In genomic region chr12:49017764-49018281, GRCh38 we compare ENCODE assay signal across 8 cellular contexts. TPM values are rescaled to one million over a fixed set of nuclear protein-coding genes. Genes with fewer than 3 reads are reported as not detected.
DNase-seq lines count a peak whose midpoint lies in the region; ATAC-seq and TF ChIP-seq lines count a peak whose summit lies in the region.

No MANE protein-coding gene starts in this region.

- H3K9me3 ChIP-seq in WERI-Rb-1 (ENCODE audit: severe bottlenecking) (no peaks in the 10 kb centered on the region), esophagus (ENCODE audit: control insufficient read depth in 2 of 2, insufficient read depth in 1 of 2, low read depth in 1 of 2, low read length in 1 of 2) (no peaks in the 10 kb centered on the region), neural cell (ENCODE audit: low read length) (no peaks in the 10 kb centered on the region)

- peak overlapping the region; percentile 48 for H2AFZ ChIP-seq in neural cell (ENCODE audit: low read depth, low read length)

- no peak for DNase-seq in activated CD4-positive, CD25-positive, alpha-beta regulatory T cell (lab: John Stamatoyannopoulos, UW)
- DNase-seq in WERI-Rb-1, result no peak
- no peak for DNase-seq in NCI-H1048 (lab: John Stamatoyannopoulos, UW)
- DNase-seq in COLO668 (lab: John Stamatoyannopoulos, UW; ENCODE audit: unreplicated experiment), result no peak

- no peak for TF ChIP-seq CTCF in WERI-Rb-1 (IDR thresholded peaks at IDR 0.05; ENCODE audit: low read depth, low read length)
- no peak for TF ChIP-seq CTCF in neural cell (IDR thresholded peaks at IDR 0.05; ENCODE audit: poor library complexity, severe bottlenecking)

- peaks cover 2 to 3% of the 10 kb centered on the region in 2 donors for H3K4me1 ChIP-seq in esophagus (ENCODE audit: control insufficient read depth in 2 of 2, insufficient read depth in 2 of 2, low read length in 1 of 2)

- 5 to 7% methylated on average over 10 of the region's 10 CpGs for WGBS in esophagus, 2 donors

- no peaks in the 10 kb centered on the region for H3K79me2 ChIP-seq in neural cell (replicated peaks; ENCODE audit: insufficient read depth, low read length)

- TF ChIP-seq RAD21 in neural cell (conservative IDR thresholded peaks at IDR 0.05), result no peak

- no peaks in the 10 kb centered on the region for H3K9me2 ChIP-seq in neural cell (ENCODE audit: insufficient read depth, low read length)

- peak overlapping the region; percentile 78 for H3K27ac ChIP-seq in WERI-Rb-1
- H3K27ac ChIP-seq in esophagus (ENCODE audit: low read depth in 2 of 2, low read length in 1 of 2), result peak overlapping the region; percentile 90 to 98
- H3K27ac ChIP-seq in neural cell (ENCODE audit: low read length), result peak overlapping the region; percentile 94

- H4K20me1 ChIP-seq in neural cell (ENCODE audit: insufficient read depth), result no peaks in the 10 kb centered on the region

- peak; percentile 2 to 5 for ATAC-seq in activated CD4-positive, CD25-positive, alpha-beta regulatory T cell treated with anti-CD3 and anti-CD28 coated beads, Interleukin-2, amount 50 U/mL, for 24 hours
- ATAC-seq in HG03342 (IDR thresholded peaks at IDR 0.05; ENCODE audit: unreplicated experiment), result peak; percentile 12

- H3K27me3 ChIP-seq in WERI-Rb-1 (ENCODE audit: insufficient read depth, low read depth, severe bottlenecking) (no peaks in the 10 kb centered on the region), esophagus (ENCODE audit: control insufficient read depth in 1 of 2, insufficient read depth in 2 of 2, low read length in 2 of 2) (no peaks in the 10 kb centered on the region), neural cell (ENCODE audit: insufficient read depth, low read depth, low read length) (no peaks in the 10 kb centered on the region)

- H3K4me3 ChIP-seq in WERI-Rb-1 (ENCODE audit: low read depth, low read length) (peak overlapping the region; percentile 80), esophagus (ENCODE audit: low read depth in 1 of 2, low read length in 2 of 2) (peak overlapping the region; percentile 78 to 85), neural cell (ENCODE audit: low read length) (peak overlapping the region; percentile 84)

- peak overlapping the region; percentile 96 for H3K9ac ChIP-seq in neural cell (ENCODE audit: low read length)

- peaks cover 3% of the 10 kb centered on the region for H3F3A ChIP-seq in neural cell (ENCODE audit: insufficient read depth, low read length, poor library complexity, severe bottlenecking)

- H3K36me3 ChIP-seq in WERI-Rb-1 (peaks cover 19% of the 10 kb centered on the region), esophagus (ENCODE audit: control insufficient read depth in 2 of 2, insufficient read depth in 2 of 2, low read length in 1 of 2) (peaks cover 6 to 17% of the 10 kb centered on the region in 2 donors), neural cell (ENCODE audit: insufficient read depth, low read length) (no peaks in the 10 kb centered on the region)

- H3K4me2 ChIP-seq in neural cell (ENCODE audit: low read length), result peak overlapping the region; percentile 44

- TF ChIP-seq EP300 in neural cell (conservative IDR thresholded peaks at IDR 0.05; ENCODE audit: poor library complexity, severe bottlenecking), result no peak

TF ChIP-seq in neural cell, 6 proteins besides CTCF, POLR2A, EP300 and RAD21:
- TF ChIP-seq, protein P1, sequence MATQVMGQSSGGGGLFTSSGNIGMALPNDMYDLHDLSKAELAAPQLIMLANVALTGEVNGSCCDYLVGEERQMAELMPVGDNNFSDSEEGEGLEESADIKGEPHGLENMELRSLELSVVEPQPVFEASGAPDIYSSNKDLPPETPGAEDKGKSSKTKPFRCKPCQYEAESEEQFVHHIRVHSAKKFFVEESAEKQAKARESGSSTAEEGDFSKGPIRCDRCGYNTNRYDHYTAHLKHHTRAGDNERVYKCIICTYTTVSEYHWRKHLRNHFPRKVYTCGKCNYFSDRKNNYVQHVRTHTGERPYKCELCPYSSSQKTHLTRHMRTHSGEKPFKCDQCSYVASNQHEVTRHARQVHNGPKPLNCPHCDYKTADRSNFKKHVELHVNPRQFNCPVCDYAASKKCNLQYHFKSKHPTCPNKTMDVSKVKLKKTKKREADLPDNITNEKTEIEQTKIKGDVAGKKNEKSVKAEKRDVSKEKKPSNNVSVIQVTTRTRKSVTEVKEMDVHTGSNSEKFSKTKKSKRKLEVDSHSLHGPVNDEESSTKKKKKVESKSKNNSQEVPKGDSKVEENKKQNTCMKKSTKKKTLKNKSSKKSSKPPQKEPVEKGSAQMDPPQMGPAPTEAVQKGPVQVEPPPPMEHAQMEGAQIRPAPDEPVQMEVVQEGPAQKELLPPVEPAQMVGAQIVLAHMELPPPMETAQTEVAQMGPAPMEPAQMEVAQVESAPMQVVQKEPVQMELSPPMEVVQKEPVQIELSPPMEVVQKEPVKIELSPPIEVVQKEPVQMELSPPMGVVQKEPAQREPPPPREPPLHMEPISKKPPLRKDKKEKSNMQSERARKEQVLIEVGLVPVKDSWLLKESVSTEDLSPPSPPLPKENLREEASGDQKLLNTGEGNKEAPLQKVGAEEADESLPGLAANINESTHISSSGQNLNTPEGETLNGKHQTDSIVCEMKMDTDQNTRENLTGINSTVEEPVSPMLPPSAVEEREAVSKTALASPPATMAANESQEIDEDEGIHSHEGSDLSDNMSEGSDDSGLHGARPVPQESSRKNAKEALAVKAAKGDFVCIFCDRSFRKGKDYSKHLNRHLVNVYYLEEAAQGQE (IDR thresholded peaks at IDR 0.05; ENCODE audit: borderline replicate concordance), result no peak
- TF ChIP-seq TAF1 (IDR thresholded peaks at IDR 0.05; ENCODE audit: low read depth) (no peak), POLR2AphosphoS5 (IDR thresholded peaks at IDR 0.05) (no peak), EZH2 (IDR thresholded peaks at IDR 0.05; ENCODE audit: borderline replicate concordance, insufficient read depth, low read length, poor library complexity, severe bottlenecking) (no peak), MXI1 (conservative IDR thresholded peaks at IDR 0.05; ENCODE audit: poor library complexity, severe bottlenecking) (no peak), SMC3 (conservative IDR thresholded peaks at IDR 0.05; ENCODE audit: poor library complexity) (no peak)

RNA-seq across cellular contexts. Expression of gene PRKAG1, which starts 0.8 kb away (rescaled TPM):
- 10 to 100 TPM; 52.5 to 54.7 TPM for polyA plus RNA-seq in esophagus
- 69.0 and 71.0 TPM in 2 replicates for polyA plus RNA-seq in neural cell
- 37.3 and 39.2 TPM in 2 replicates for polyA minus RNA-seq in neural cell

RNA-seq across cellular contexts. Expression of gene DDN, which starts 18.6 kb away (rescaled TPM):
- polyA plus RNA-seq in esophagus (under 1 TPM; 0.12 to 0.29 TPM), neural cell (0.20 and 0.51 TPM in 2 replicates)
- polyA minus RNA-seq in neural cell, result 0.24 and 0.93 TPM in 2 replicates

RNA-seq across cellular contexts. Expression of gene WNT1, which starts 39.7 kb away (rescaled TPM):
- polyA plus RNA-seq in esophagus (under 1 TPM in 1 of 2 donors, not detected in 1; 0.05 TPM), neural cell (not detected in 2 replicates)
- polyA minus RNA-seq in neural cell, result not detected in 2 replicates

RNA-seq across cellular contexts. Expression of gene KMT2D, which starts 42.8 kb away (rescaled TPM):
- polyA plus RNA-seq in esophagus, result 10 to 100 TPM; 13.2 to 46.6 TPM
- 14.1 and 15.8 TPM in 2 replicates for polyA plus RNA-seq in neural cell
- 36.8 and 37.7 TPM in 2 replicates for polyA minus RNA-seq in neural cell

RNA-seq across cellular contexts. Expression of gene WNT10B, which starts 46.3 kb away (rescaled TPM):
- polyA plus RNA-seq in esophagus (1 to 10 TPM; 1.6 to 2.1 TPM), neural cell (0.92 and 1.2 TPM in 2 replicates)
- 0.73 TPM in 1 of 2 replicates, not detected in the other for polyA minus RNA-seq in neural cell
